Comparison of ENCODE assay signal across 19 cellular contexts in genomic region chr7:65397730-65398142, GRCh38. TPM values are rescaled to one million over a fixed set of nuclear protein-coding genes. Genes with fewer than 3 reads are reported as not detected.
A peak's percentile ranks its signal among the peaks of the same experiment; 100 is the strongest.
DNase-seq lines count a peak whose midpoint lies in the region; TF ChIP-seq lines count a peak whose summit lies in the region.
"Had no signal": no experiment of that assay in that cellular context is flagged by ENCODE, and none has a peak within 500 bp of the region (broad histone marks: within the 10 kb centered on the region; RNA-seq: fewer than 3 reads in every experiment).

No MANE protein-coding gene starts in this region.

- DNase-seq in DMS53 (lab: John Stamatoyannopoulos, UW): peak; percentile 37
- DNase-seq in DMS53 treated with DMSO at 0.1 percent for 48 hours (lab: John Stamatoyannopoulos, UW; ENCODE audit: unreplicated experiment): no peak
- peak in 1 of 2 experiments; percentile 47 for DNase-seq in SJSA1 (ENCODE audit: low read depth in 1 of 2, low spot score in 2 of 2)
- DNase-seq in esophagus muscularis mucosa (ENCODE audit: extremely low spot score): peak; percentile 19
- DNase-seq in retinal pigment epithelial cell (ENCODE audit: low read depth): peak; percentile 32
- no peak for DNase-seq in KG1 (lab: John Stamatoyannopoulos, UW)
- no peak for DNase-seq in NOMO-1 (lab: John Stamatoyannopoulos, UW; ENCODE audit: unreplicated experiment in 2 of 2)
- DNase-seq in HCEC 1CT: no peak
- DNase-seq: amygdala; CD4-positive, CD25-positive, alpha-beta regulatory T cell; GDM1; NCI-H1436; NCI-H510A; nucleus accumbens; OCI-M1; T-cell; thyroid gland had no signal

- TF ChIP-seq POLR2A in esophagus muscularis mucosa (IDR thresholded peaks at IDR 0.05; ENCODE audit: low read depth): no peak

- H3K27me3 ChIP-seq in SJSA1 (replicated peaks): no peaks in the 10 kb centered on the region
- H3K27me3 ChIP-seq in esophagus muscularis mucosa: no peaks in the 10 kb centered on the region
- H3K27me3 ChIP-seq: thyroid gland had no signal

- peak overlapping the region; percentile 14; the same call in 1 of the 2 replicates for H3K27ac ChIP-seq in SJSA1
- no peak overlapping the region for H3K27ac ChIP-seq in esophagus muscularis mucosa (replicated peaks in 1 of 4)
- H3K27ac ChIP-seq: 22Rv1, skin epidermis, thyroid gland had no signal

- 73% methylated on average over 4 of the region's 4 CpGs for WGBS in esophagus muscularis mucosa

- TF ChIP-seq CTCF in esophagus muscularis mucosa (IDR thresholded peaks at IDR 0.05) (no peak), retinal pigment epithelial cell (conservative IDR thresholded peaks at IDR 0.05; ENCODE audit: low read depth, low read length) (peak; percentile 41)

- no peak for TF ChIP-seq EP300 in esophagus muscularis mucosa (IDR thresholded peaks at IDR 0.05)

- intact Hi-C loops in esophagus muscularis mucosa (cut with DNase I): no loop called here

- H3K4me3 ChIP-seq in SJSA1 (no peak overlapping the region), esophagus muscularis mucosa (no peak overlapping the region), retinal pigment epithelial cell (ENCODE audit: low read length) (no peak overlapping the region)
- H3K4me3 ChIP-seq: skin epidermis, thyroid gland had no signal

- H3K9me3 ChIP-seq in SJSA1 (replicated peaks) (peaks cover 1% of the 10 kb centered on the region; the same call in 1 of the 2 replicates), esophagus muscularis mucosa (peaks cover 0 to 13% (median 1%) of the 10 kb centered on the region in 4 donors)
- H3K9me3 ChIP-seq: thyroid gland had no signal

- H3K36me3 ChIP-seq in SJSA1 (peaks cover 35% of the 10 kb centered on the region), esophagus muscularis mucosa (peaks cover 16 to 25% (median 20%) of the 10 kb centered on the region in 4 donors)

- H3K4me1 ChIP-seq in SJSA1 (replicated peaks) (0 out of 2 replicates have a peak, but pooled peaks cover 2% of the 10 kb centered on the region), esophagus muscularis mucosa (no peaks in the 10 kb centered on the region)
- H3K4me1 ChIP-seq: thyroid gland had no signal

RNA-seq across cellular contexts. Expression of gene ZNF92, which starts 24.1 kb away (rescaled TPM):
- total RNA-seq in SJSA1 (2014; rRNA removed; shearing (Covaris generic)): 12.3 and 12.8 TPM in 2 replicates
- total RNA-seq in esophagus muscularis mucosa: 1 to 10 TPM; 3.2 to 5.1 (median 3.7) TPM

Comparison
In these comparisons a context has a peak if more than half of its experiments do, and no peak if none do; other contexts are left out.
1. DNase-seq: peak in DMS53 (single experiment), esophagus muscularis mucosa (single experiment) and retinal pigment epithelial cell (single experiment); none in DMS53 treated with DMSO at 0.1 percent for 48 hours (single experiment), KG1 (single experiment), NOMO-1 (0 of 2) and HCEC 1CT (single experiment).